ENCODE assay signal across 8 cellular contexts in genomic region chr9:37465249-37466036, GRCh38.
DNase-seq lines count a peak whose midpoint lies in the region; ATAC-seq, FAIRE-seq and TF ChIP-seq lines count a peak whose summit lies in the region.

ZBTB5 (minus strand) TSS chr9:37465450; CDS start chr9:37442551, 22,899 bp downstream.

- peak; percentile 96 for FAIRE-seq in islet of Langerhans (lab: Jason Lieb, UNC)

- peak; percentile 80 for ATAC-seq in HG03280 (IDR thresholded peaks at IDR 0.05; ENCODE audit: unreplicated experiment)
- peak; percentile 82 for ATAC-seq in central memory CD8-positive, alpha-beta T cell (replicated peaks; ENCODE audit: extremely low read depth, poor library complexity, severe bottlenecking)

- TF ChIP-seq POLR2A in GM18951 (IDR thresholded peaks at IDR 0.05; ENCODE audit: extremely low read depth, insufficient read depth, insufficient read length), result peak; percentile 62

- in situ Hi-C loops in GM18951 (cut with MboI; ENCODE audit: low sequenced_read_pairs, unreplicated experiment), result no loop called here

- peaks cover 35% of the 10 kb centered on the region for H3K4me1 Mint-ChIP-seq in central memory CD8-positive, alpha-beta T cell

- H3K27me3 Mint-ChIP-seq in central memory CD8-positive, alpha-beta T cell, result no peaks in the 10 kb centered on the region

- no peaks in the 10 kb centered on the region for H3K9me3 Mint-ChIP-seq in central memory CD8-positive, alpha-beta T cell

- peaks cover 25% of the 10 kb centered on the region for H3K36me3 Mint-ChIP-seq in central memory CD8-positive, alpha-beta T cell (ENCODE audit: insufficient read depth)

- H3K27ac Mint-ChIP-seq in central memory CD8-positive, alpha-beta T cell (ENCODE audit: low read depth), result peak within 1 kb of the TSS; percentile 96

- H3K4me3 Mint-ChIP-seq in central memory CD8-positive, alpha-beta T cell, result peak within 1 kb of the TSS; percentile 94

- DNase-seq in AG08395 (ENCODE audit: low spot score) (peak; percentile 99), NCI-H345 treated with DMSO at 0.1 percent for 48 hours (lab: John Stamatoyannopoulos, UW; ENCODE audit: unreplicated experiment) (peak; percentile 98)
- DNase-seq in activated CD4-positive, CD25-positive, alpha-beta regulatory T cell (lab: John Stamatoyannopoulos, UW), result peak; percentile 95 to 98 (median 96)
- DNase-seq in central memory CD8-positive, alpha-beta T cell (ENCODE audit: low spot score in 2 of 2), result peak; percentile 95 to 98
- DNase-seq in stimulated activated CD4-positive, alpha-beta T cell treated with anti-CD3 and anti-CD28 coated beads, Interleukin-12 subunit alpha, Interleukin-12 subunit beta, amount 100 ng/mL, for 4 hours, result peak; percentile 97

Comparison
In these comparisons a context has a peak if more than half of its experiments do, and no peak if none do; other contexts are left out.
1. Peak in every context shown above with its lines: DNase-seq and ATAC-seq.